1 cellular context compared by ENCODE assay signal in the genomic region with DNA sequence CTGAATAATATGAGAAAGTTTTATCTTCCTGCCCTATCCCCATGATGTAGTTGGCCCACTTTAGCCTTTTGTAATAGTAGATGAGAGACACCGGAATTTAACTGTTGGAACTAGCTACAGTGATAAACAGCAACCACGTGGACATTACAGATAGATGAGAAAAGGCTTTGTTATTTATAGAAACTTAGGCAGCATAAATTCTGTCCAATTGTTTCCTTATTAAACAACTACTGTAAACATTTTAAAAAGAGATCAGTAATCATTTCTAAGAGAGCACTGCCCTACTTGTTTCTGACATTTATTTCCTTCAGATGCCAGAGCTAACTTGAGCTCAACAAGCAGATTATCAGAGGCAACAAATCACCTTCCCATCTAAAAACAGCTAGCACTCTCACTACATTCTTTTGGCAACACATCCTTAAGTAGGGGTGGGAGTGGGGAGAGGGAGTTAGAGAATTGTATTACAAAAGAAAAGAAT.
A peak's percentile ranks its signal among the peaks of the same experiment; 100 is the strongest.
TF ChIP-seq lines count a peak whose summit lies in the region.

No MANE protein-coding gene starts in this region.

TF ChIP-seq in K562, 482 proteins besides CTCF, POLR2A, EP300 and RAD21 (continued from another document):
- TF ChIP-seq, protein P1, sequence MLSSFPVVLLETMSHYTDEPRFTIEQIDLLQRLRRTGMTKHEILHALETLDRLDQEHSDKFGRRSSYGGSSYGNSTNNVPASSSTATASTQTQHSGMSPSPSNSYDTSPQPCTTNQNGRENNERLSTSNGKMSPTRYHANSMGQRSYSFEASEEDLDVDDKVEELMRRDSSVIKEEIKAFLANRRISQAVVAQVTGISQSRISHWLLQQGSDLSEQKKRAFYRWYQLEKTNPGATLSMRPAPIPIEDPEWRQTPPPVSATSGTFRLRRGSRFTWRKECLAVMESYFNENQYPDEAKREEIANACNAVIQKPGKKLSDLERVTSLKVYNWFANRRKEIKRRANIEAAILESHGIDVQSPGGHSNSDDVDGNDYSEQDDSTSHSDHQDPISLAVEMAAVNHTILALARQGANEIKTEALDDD (IDR thresholded peaks at IDR 0.05) = peak; percentile 85; the same call in 1 of the 2 replicates
- TF ChIP-seq, protein P2, sequence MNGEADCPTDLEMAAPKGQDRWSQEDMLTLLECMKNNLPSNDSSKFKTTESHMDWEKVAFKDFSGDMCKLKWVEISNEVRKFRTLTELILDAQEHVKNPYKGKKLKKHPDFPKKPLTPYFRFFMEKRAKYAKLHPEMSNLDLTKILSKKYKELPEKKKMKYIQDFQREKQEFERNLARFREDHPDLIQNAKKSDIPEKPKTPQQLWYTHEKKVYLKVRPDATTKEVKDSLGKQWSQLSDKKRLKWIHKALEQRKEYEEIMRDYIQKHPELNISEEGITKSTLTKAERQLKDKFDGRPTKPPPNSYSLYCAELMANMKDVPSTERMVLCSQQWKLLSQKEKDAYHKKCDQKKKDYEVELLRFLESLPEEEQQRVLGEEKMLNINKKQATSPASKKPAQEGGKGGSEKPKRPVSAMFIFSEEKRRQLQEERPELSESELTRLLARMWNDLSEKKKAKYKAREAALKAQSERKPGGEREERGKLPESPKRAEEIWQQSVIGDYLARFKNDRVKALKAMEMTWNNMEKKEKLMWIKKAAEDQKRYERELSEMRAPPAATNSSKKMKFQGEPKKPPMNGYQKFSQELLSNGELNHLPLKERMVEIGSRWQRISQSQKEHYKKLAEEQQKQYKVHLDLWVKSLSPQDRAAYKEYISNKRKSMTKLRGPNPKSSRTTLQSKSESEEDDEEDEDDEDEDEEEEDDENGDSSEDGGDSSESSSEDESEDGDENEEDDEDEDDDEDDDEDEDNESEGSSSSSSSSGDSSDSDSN (IDR thresholded peaks at IDR 0.05; ENCODE audit: borderline replicate concordance in 1 of 2, low read depth in 2 of 2, low read length in 2 of 2) = no peak
